Comparison of ENCODE assay signal across 19 cellular contexts in the genomic region with DNA sequence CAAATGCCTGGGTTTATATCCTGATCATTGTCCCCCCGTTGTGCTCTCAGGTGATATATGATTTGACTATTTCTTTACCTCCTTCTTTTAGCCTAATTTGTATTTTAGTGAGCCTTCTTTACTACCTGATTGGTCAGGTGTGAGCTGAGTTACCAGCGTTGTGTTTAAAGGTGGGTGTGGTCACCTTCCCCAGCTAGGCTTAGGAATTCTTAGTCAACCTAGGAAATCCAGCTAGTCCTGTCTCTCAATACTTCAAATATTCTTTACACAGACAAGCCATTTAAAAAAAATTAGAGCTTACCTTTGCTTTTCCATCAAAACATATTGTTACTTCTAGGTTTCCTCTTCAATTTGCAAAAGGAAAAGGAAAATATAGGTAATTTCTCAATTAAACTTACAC. TPM values are rescaled to one million over a fixed set of nuclear protein-coding genes. Genes with fewer than 3 reads are reported as not detected.
"Had no signal": no experiment of that assay in that cellular context is flagged by ENCODE, and none has a peak within 500 bp of the region (broad histone marks: within the 10 kb centered on the region; RNA-seq: fewer than 3 reads in every experiment).

No MANE protein-coding gene starts in this region.

- H3K27ac Mint-ChIP-seq: mesothelial cell of epicardium, nephron, progenitor cell of endocrine pancreas had no signal

- H3K4me1 Mint-ChIP-seq: nephron had no signal

- H3K36me3 Mint-ChIP-seq: mesothelial cell of epicardium had no signal

- H3K4me1 ChIP-seq: colonic mucosa, gastrocnemius medialis, heart right ventricle, pancreas, thyroid gland, upper lobe of right lung, vagina had no signal

- H3K4me3 ChIP-seq: colonic mucosa, gastrocnemius medialis, heart right ventricle, pancreas, suprapubic skin, thyroid gland, upper lobe of right lung, vagina had no signal

- H3K4me3 Mint-ChIP-seq: mesothelial cell of epicardium, nephron had no signal

- DNase-seq: colonic mucosa; dermis blood vessel endothelial cell; gastrocnemius medialis; heart right ventricle; hypothalamus; kidney glomerular epithelial cell; occipital lobe; pancreas; right cardiac atrium; small intestine; stimulated activated CD4-positive, alpha-beta T cell treated with anti-CD3 and anti-CD28 coated beads, Interleukin-2, amount 100 ng/mL, for 48 hours; stimulated activated naive CD8-positive, alpha-beta T cell treated with anti-CD3 and anti-CD28 coated beads, Interleukin-15, Interleukin-2, amounts not matched to agents 100 U/mL and 50 U/mL, for 24 hours; thyroid gland; upper lobe of right lung had no signal

- H3K27ac ChIP-seq: colonic mucosa, gastrocnemius medialis, heart right ventricle, pancreas, suprapubic skin, thyroid gland, upper lobe of right lung, vagina had no signal

- H3K27me3 ChIP-seq: colonic mucosa, gastrocnemius medialis, heart right ventricle, pancreas, suprapubic skin, thyroid gland, upper lobe of right lung, vagina had no signal

- ATAC-seq: gastrocnemius medialis; heart right ventricle; pancreas; right cardiac atrium; stimulated activated naive CD8-positive, alpha-beta T cell treated with anti-CD3 and anti-CD28 coated beads, Interleukin-15, Interleukin-2, amounts not matched to agents 100 U/mL and 50 U/mL, for 24 hours; upper lobe of right lung had no signal

- H3K36me3 ChIP-seq: colonic mucosa, gastrocnemius medialis, heart right ventricle, pancreas, suprapubic skin, thyroid gland, upper lobe of right lung, vagina had no signal

- H3K9me3 ChIP-seq: colonic mucosa, gastrocnemius medialis, pancreas, suprapubic skin, thyroid gland, upper lobe of right lung, vagina had no signal

- H3K9me3 Mint-ChIP-seq: nephron had no signal

- H3K27me3 Mint-ChIP-seq: progenitor cell of endocrine pancreas had no signal

RNA-seq across cellular contexts. Expression of a gene that starts 30.2 kb away (rescaled TPM):
- total RNA-seq: progenitor cell of endocrine pancreas had no signal
